Comparison of ENCODE assay signal across 13 cellular contexts in the genomic region with DNA sequence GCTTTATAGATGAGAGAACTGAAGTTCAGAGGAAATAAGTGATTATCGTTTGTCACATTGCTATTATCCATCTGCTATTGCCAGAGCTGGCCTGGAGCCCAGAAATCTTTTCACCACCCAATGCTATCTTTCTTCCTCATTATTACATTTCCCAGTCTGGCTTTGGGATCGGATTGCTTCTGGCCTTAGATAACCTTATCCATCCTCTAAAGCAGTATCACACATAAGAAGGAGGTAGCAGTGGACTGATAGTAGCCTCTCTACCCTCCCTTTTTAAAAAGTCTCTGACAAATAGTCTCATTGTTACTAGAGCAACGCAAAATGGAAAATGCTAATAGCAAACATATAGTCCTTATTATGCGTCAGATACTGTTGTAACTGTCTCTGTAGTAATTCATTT. TPM values are rescaled to one million over a fixed set of nuclear protein-coding genes. Genes with fewer than 3 reads are reported as not detected.
DNase-seq lines count a peak whose midpoint lies in the region; ATAC-seq and TF ChIP-seq lines count a peak whose summit lies in the region.
"Had no signal": no experiment of that assay in that cellular context is flagged by ENCODE, and none has a peak within 500 bp of the region (broad histone marks: within the 10 kb centered on the region; RNA-seq: fewer than 3 reads in every experiment).

No MANE protein-coding gene starts in this region.

- peaks cover 5% of the 10 kb centered on the region for H3K9me3 ChIP-seq in CD8-positive, alpha-beta memory T cell (ENCODE audit: low read length)
- peaks cover 12% of the 10 kb centered on the region; the same call in 1 of the 2 replicates for H3K9me3 ChIP-seq in SK-N-SH
- peaks cover 0 to 11% (median 0%) of the 10 kb centered on the region in 12 donors for H3K9me3 ChIP-seq in heart left ventricle

- H3K4me1 ChIP-seq in CD8-positive, alpha-beta memory T cell (ENCODE audit: insufficient read depth, low read length), result peaks cover 12% of the 10 kb centered on the region
- H3K4me1 ChIP-seq in SK-N-SH (ENCODE audit: control insufficient read depth in 1 of 2, insufficient read depth in 2 of 2, low read depth in 1 of 2, low read length in 1 of 2), result peaks cover 20 to 24% of the 10 kb centered on the region in 2 experiments; a peak in 3 of 4 replicates
- peaks cover 0 to 25% (median 11%) of the 10 kb centered on the region in 12 donors for H3K4me1 ChIP-seq in heart left ventricle

- H3K27me3 ChIP-seq in CD8-positive, alpha-beta memory T cell (ENCODE audit: insufficient read depth, low read length, poor library complexity, severe bottlenecking), result no peaks in the 10 kb centered on the region
- H3K27me3 ChIP-seq in SK-N-SH (ENCODE audit: insufficient read depth) (no peaks in the 10 kb centered on the region), heart left ventricle (no peaks in the 10 kb centered on the region)

- H3K36me3 Mint-ChIP-seq in CD8-positive, alpha-beta memory T cell, result peaks cover 0 to 8% (median 0%) of the 10 kb centered on the region in 3 donors
- H3K36me3 Mint-ChIP-seq in memory B cell (peaks cover 2% of the 10 kb centered on the region), T-cell (no peaks in the 10 kb centered on the region)
- H3K36me3 Mint-ChIP-seq: CD4-positive, CD25-positive, alpha-beta regulatory T cell; type B pancreatic cell had no signal

- no peaks in the 10 kb centered on the region for H3K36me3 ChIP-seq in CD8-positive, alpha-beta memory T cell (ENCODE audit: insufficient read depth, low read length)
- H3K36me3 ChIP-seq in SK-N-SH (replicated peaks in 1 of 2; ENCODE audit: control insufficient read depth in 1 of 2, insufficient read depth in 2 of 2, low read length in 1 of 2) (peaks cover 15 to 23% of the 10 kb centered on the region in 2 experiments), heart left ventricle (peaks cover 0 to 20% (median 3%) of the 10 kb centered on the region in 9 donors)

- peak overlapping the region; percentile 95; the same call in 1 of the 2 replicates for H3K9ac ChIP-seq in SK-N-SH

- no peak overlapping the region for H3K4me3 ChIP-seq in CD8-positive, alpha-beta memory T cell (ENCODE audit: low read length)
- H3K4me3 ChIP-seq in SK-N-SH (ENCODE audit: low read depth in 2 of 2, low read length in 1 of 2) (no peak overlapping the region), heart left ventricle (no peak overlapping the region)

- CTCF ChIA-PET in CD8-positive, alpha-beta memory T cell (lab: Charles Lee), result no interaction called here
- CTCF ChIA-PET in SK-N-SH (lab: Yijun Ruan, JAX), result interaction anchor here (0.7 to 1.8 kb wide), 3 partner anchors 26 to 56 kb away, joined by 3 to 7 read pairs (median 4); no protein-coding TSS in a partner anchor
- CTCF ChIA-PET in T-cell (lab: Charles Lee), result no interaction called here

- peaks cover 10 to 18% (median 13%) of the 10 kb centered on the region in 5 donors for H3K9me3 Mint-ChIP-seq in CD8-positive, alpha-beta memory T cell
- H3K9me3 Mint-ChIP-seq in memory B cell, result peaks cover 14% of the 10 kb centered on the region
- peaks cover 7 to 30% (median 17%) of the 10 kb centered on the region in 3 donors for H3K9me3 Mint-ChIP-seq in T-cell
- H3K9me3 Mint-ChIP-seq: type B pancreatic cell had no signal

- ATAC-seq in memory B cell (ENCODE audit: low read depth) (no peak), heart left ventricle (no peak), HG02678 (IDR thresholded peaks at IDR 0.05; ENCODE audit: unreplicated experiment) (no peak), T-cell (replicated peaks in 1 of 4) (no peak)
- ATAC-seq: left lobe of liver had no signal

- no peaks in the 10 kb centered on the region for H3K9me2 ChIP-seq in SK-N-SH

- H3K79me2 ChIP-seq in SK-N-SH (ENCODE audit: insufficient read depth), result peaks cover 30% of the 10 kb centered on the region

- intact Hi-C loops in heart left ventricle (cut with DNase I), result loop anchor here in 7 of 10 donors (2.0 to 10.0 kb wide), 3 partner anchors 55 to 57 kb away; a partner anchor contains a TSS

- POLR2A ChIA-PET in CD8-positive, alpha-beta memory T cell (lab: Charles Lee), result no interaction called here
- POLR2A ChIA-PET in SK-N-SH (lab: Yijun Ruan, JAX) (no interaction called here), T-cell (lab: Charles Lee) (no interaction called here)

- DNase-seq in CD8-positive, alpha-beta memory T cell, result no peak
- DNase-seq in NCI-H2029 (lab: John Stamatoyannopoulos, UW), result peak; percentile 81
- peak; percentile 71 for DNase-seq in SK-N-SH
- DNase-seq in memory B cell (ENCODE audit: low spot score in 2 of 2), result no peak
- no peak for DNase-seq in central memory CD4-positive, alpha-beta T cell
- no peak for DNase-seq in heart left ventricle
- DNase-seq in T-cell, result no peak
- DNase-seq: activated T-cell treated with anti-CD3 and anti-CD28 coated beads, Interleukin-2, amount 50 U/mL, for 24 hours; CD4-positive, CD25-positive, alpha-beta regulatory T cell; T-helper 9 cell had no signal

- peaks cover 33% of the 10 kb centered on the region for H3F3A ChIP-seq in SK-N-SH (replicated peaks; ENCODE audit: insufficient read depth)

- peaks cover 16 to 24% (median 23%) of the 10 kb centered on the region in 3 donors for H3K4me1 Mint-ChIP-seq in CD8-positive, alpha-beta memory T cell
- H3K4me1 Mint-ChIP-seq in memory B cell (peaks cover 11% of the 10 kb centered on the region), T-cell (peaks cover 14 to 22% (median 17%) of the 10 kb centered on the region in 3 donors)

- H3K27ac Mint-ChIP-seq in CD8-positive, alpha-beta memory T cell, result peak overlapping the region in 6 of 8 donors; percentile 1 to 91 (median 49)
- H3K27ac Mint-ChIP-seq in memory B cell, result peak overlapping the region; percentile 99
- no peak overlapping the region for H3K27ac Mint-ChIP-seq in T-cell
- H3K27ac Mint-ChIP-seq: activated T-cell treated with anti-CD3 and anti-CD28 coated beads, Interleukin-2, amount 50 U/mL, for 24 hours had no signal

- no peak for TF ChIP-seq POLR2A in heart left ventricle (IDR thresholded peaks at IDR 0.05)

- peak overlapping the region in 1 of 7 donors; percentile 37 for H3K4me3 Mint-ChIP-seq in CD8-positive, alpha-beta memory T cell
- no peak overlapping the region for H3K4me3 Mint-ChIP-seq in memory B cell
- no peak overlapping the region for H3K4me3 Mint-ChIP-seq in T-cell

- peak; percentile 36 for TF ChIP-seq RAD21 in SK-N-SH (IDR thresholded peaks at IDR 0.05; ENCODE audit: low read length)

- H3K27me3 Mint-ChIP-seq in CD8-positive, alpha-beta memory T cell, result no peaks in the 10 kb centered on the region
- H3K27me3 Mint-ChIP-seq in memory B cell (no peaks in the 10 kb centered on the region), T-cell (peaks cover 0 to 1% of the 10 kb centered on the region in 2 donors)
- H3K27me3 Mint-ChIP-seq: activated T-cell treated with anti-CD3 and anti-CD28 coated beads, Interleukin-2, amount 50 U/mL, for 24 hours had no signal

- H4K20me1 ChIP-seq in SK-N-SH (ENCODE audit: insufficient read depth), result no peaks in the 10 kb centered on the region

- 14% methylated on average over 4 of the region's 4 CpGs for WGBS in SK-N-SH (ENCODE audit: low lambda C conversion rate)
- 23 to 29% (median 24%) methylated on average over 4 of the region's 4 CpGs for WGBS in heart left ventricle, 4 donors

- H3K27ac ChIP-seq in CD8-positive, alpha-beta memory T cell (ENCODE audit: low read depth, low read length), result no peak overlapping the region
- peak overlapping the region; percentile 97 to 99 for H3K27ac ChIP-seq in SK-N-SH (ENCODE audit: low read depth in 2 of 2, low read length in 1 of 2)
- no peak overlapping the region for H3K27ac ChIP-seq in heart left ventricle

- H2AFZ ChIP-seq in SK-N-SH (ENCODE audit: low read depth), result peak overlapping the region; percentile 87

- TF ChIP-seq CTCF in SK-N-SH (IDR thresholded peaks at IDR 0.05) (no peak), heart left ventricle (IDR thresholded peaks at IDR 0.05) (no peak)

- peak; percentile 75 to 97; a peak in 3 of 4 replicates for TF ChIP-seq EP300 in SK-N-SH (IDR thresholded peaks at IDR 0.05; ENCODE audit: borderline replicate concordance in 1 of 2, low read depth in 1 of 2, low read length in 1 of 2)

- H3K4me2 ChIP-seq in SK-N-SH, result peak overlapping the region; percentile 89; the same call in 1 of the 2 replicates

TF ChIP-seq in SK-N-SH, 30 proteins besides CTCF, POLR2A, EP300 and RAD21 (continues in another document):
- TF ChIP-seq JUND (IDR thresholded peaks at IDR 0.05), result peak; percentile 52; the same call in 1 of the 2 replicates
- TF ChIP-seq, protein P1, sequence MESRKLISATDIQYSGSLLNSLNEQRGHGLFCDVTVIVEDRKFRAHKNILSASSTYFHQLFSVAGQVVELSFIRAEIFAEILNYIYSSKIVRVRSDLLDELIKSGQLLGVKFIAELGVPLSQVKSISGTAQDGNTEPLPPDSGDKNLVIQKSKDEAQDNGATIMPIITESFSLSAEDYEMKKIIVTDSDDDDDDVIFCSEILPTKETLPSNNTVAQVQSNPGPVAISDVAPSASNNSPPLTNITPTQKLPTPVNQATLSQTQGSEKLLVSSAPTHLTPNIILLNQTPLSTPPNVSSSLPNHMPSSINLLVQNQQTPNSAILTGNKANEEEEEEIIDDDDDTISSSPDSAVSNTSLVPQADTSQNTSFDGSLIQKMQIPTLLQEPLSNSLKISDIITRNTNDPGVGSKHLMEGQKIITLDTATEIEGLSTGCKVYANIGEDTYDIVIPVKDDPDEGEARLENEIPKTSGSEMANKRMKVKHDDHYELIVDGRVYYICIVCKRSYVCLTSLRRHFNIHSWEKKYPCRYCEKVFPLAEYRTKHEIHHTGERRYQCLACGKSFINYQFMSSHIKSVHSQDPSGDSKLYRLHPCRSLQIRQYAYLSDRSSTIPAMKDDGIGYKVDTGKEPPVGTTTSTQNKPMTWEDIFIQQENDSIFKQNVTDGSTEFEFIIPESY (IDR thresholded peaks at IDR 0.05; ENCODE audit: borderline replicate concordance, low read depth), result no peak
- no peak for TF ChIP-seq MEF2A (IDR thresholded peaks at IDR 0.05; ENCODE audit: borderline replicate concordance, low read depth)

RNA-seq across cellular contexts. Expression of a gene that starts 1.3 kb away (rescaled TPM):
- 1 to 10 TPM; 3.7 to 4.9 TPM for total RNA-seq in CD8-positive, alpha-beta memory T cell
- 0.82 TPM for polyA plus RNA-seq in CD8-positive, alpha-beta memory T cell
- 65.7 and 90.3 TPM in 2 replicates for polyA plus RNA-seq in SK-N-SH (2012; rRNA removed)
- 49.2 and 59.1 TPM in 2 replicates for polyA plus RNA-seq in SK-N-SH (2012; cell fraction: cytosol; rRNA removed)
- 144 and 145 TPM in 2 replicates for polyA plus RNA-seq in SK-N-SH (2012; cell fraction: nucleus; rRNA removed)
- total RNA-seq in heart left ventricle, result 10 to 100 TPM; 20.7 to 45.2 (median 32.2) TPM
- polyA plus RNA-seq in heart left ventricle, result 10 to 100 TPM; 22.3 to 23.6 TPM
- 1 to 10 TPM; 1.8 to 3.7 (median 2.3) TPM for total RNA-seq in T-cell

RNA-seq across cellular contexts. Expression of a gene that starts 55.5 kb away (rescaled TPM):
- 10 to 100 TPM; 37.6 to 43.3 TPM for total RNA-seq in CD8-positive, alpha-beta memory T cell
- 31.3 TPM for polyA plus RNA-seq in CD8-positive, alpha-beta memory T cell
- polyA plus RNA-seq in SK-N-SH (2012; rRNA removed) (8.5 and 10.9 TPM in 2 replicates), heart left ventricle (10 to 100 TPM; 15.5 to 16.8 TPM)
- polyA plus RNA-seq in SK-N-SH (2012; cell fraction: cytosol; rRNA removed), result 14.6 and 24.2 TPM in 2 replicates
- 6.2 and 11.9 TPM in 2 replicates for polyA plus RNA-seq in SK-N-SH (2012; cell fraction: nucleus; rRNA removed)
- total RNA-seq in heart left ventricle (10 to 100 TPM in 8 of 9 donors, 1 to 10 TPM in 1; 8.2 to 28.4 (median 20.0) TPM), T-cell (10 to 100 TPM; 18.4 to 31.8 (median 29.7) TPM)

Comparison
In these comparisons a context has a peak if more than half of its experiments do, and no peak if none do; other contexts are left out.
1. DNase-seq: peak in NCI-H2029 (single experiment) and SK-N-SH (single experiment); none in CD8-positive, alpha-beta memory T cell (0 of 5), memory B cell (0 of 2), central memory CD4-positive, alpha-beta T cell (single experiment), heart left ventricle (0 of 5) and T-cell (0 of 34).
2. H3K27ac ChIP-seq: peak in SK-N-SH (2 of 2); none in CD8-positive, alpha-beta memory T cell (single experiment) and heart left ventricle (0 of 12).
3. H3K27ac Mint-ChIP-seq: peak in CD8-positive, alpha-beta memory T cell (6 of 8) and memory B cell (single experiment); none in T-cell (0 of 2).